Comparison of ENCODE assay signal across 1 cellular context in the genomic region with DNA sequence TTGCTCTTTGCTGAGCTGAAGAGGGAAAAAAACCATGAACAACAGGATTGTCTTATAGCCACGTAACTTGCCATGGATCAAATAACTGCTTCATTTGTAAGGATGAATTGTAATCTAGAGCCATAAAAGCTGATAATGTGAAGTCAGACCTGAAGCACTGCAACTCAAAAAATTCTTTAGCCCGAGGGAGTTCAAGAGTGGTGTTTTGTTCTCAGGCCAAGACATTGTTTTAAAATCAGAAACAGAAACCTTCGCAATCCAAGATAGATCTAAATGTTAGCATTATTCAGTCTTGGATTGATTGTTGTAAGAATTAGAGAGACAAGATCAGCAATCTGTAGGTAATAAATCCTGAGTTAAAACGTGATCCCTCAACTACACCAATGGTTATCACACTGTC.
TF ChIP-seq lines count a peak whose summit lies in the region.

A gene (minus strand): TSS at position 24 of the 400 bp plus-strand sequence. CDS start 170 bp downstream, outside the sequence.

TF ChIP-seq in SK-N-SH, 30 proteins besides CTCF, POLR2A, EP300 and RAD21 (continued from another document):
- TF ChIP-seq, protein P1, sequence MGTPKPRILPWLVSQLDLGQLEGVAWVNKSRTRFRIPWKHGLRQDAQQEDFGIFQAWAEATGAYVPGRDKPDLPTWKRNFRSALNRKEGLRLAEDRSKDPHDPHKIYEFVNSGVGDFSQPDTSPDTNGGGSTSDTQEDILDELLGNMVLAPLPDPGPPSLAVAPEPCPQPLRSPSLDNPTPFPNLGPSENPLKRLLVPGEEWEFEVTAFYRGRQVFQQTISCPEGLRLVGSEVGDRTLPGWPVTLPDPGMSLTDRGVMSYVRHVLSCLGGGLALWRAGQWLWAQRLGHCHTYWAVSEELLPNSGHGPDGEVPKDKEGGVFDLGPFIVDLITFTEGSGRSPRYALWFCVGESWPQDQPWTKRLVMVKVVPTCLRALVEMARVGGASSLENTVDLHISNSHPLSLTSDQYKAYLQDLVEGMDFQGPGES (IDR thresholded peaks at IDR 0.05; ENCODE audit: low read depth, low read length): no peak
- TF ChIP-seq, protein P2, sequence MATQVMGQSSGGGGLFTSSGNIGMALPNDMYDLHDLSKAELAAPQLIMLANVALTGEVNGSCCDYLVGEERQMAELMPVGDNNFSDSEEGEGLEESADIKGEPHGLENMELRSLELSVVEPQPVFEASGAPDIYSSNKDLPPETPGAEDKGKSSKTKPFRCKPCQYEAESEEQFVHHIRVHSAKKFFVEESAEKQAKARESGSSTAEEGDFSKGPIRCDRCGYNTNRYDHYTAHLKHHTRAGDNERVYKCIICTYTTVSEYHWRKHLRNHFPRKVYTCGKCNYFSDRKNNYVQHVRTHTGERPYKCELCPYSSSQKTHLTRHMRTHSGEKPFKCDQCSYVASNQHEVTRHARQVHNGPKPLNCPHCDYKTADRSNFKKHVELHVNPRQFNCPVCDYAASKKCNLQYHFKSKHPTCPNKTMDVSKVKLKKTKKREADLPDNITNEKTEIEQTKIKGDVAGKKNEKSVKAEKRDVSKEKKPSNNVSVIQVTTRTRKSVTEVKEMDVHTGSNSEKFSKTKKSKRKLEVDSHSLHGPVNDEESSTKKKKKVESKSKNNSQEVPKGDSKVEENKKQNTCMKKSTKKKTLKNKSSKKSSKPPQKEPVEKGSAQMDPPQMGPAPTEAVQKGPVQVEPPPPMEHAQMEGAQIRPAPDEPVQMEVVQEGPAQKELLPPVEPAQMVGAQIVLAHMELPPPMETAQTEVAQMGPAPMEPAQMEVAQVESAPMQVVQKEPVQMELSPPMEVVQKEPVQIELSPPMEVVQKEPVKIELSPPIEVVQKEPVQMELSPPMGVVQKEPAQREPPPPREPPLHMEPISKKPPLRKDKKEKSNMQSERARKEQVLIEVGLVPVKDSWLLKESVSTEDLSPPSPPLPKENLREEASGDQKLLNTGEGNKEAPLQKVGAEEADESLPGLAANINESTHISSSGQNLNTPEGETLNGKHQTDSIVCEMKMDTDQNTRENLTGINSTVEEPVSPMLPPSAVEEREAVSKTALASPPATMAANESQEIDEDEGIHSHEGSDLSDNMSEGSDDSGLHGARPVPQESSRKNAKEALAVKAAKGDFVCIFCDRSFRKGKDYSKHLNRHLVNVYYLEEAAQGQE (IDR thresholded peaks at IDR 0.05; ENCODE audit: low read depth, low read length): no peak
- TF ChIP-seq EZH2phosphoT487 (IDR thresholded peaks at IDR 0.05; ENCODE audit: borderline replicate concordance, low read depth): no peak
- TF ChIP-seq FOXJ3 (CRISPR knock-in tag; IDR thresholded peaks at IDR 0.05): no peak
- TF ChIP-seq NFIC (IDR thresholded peaks at IDR 0.05; ENCODE audit: borderline replicate concordance): no peak
